ENCODE assay signal across 8 cellular contexts in the genomic region with DNA sequence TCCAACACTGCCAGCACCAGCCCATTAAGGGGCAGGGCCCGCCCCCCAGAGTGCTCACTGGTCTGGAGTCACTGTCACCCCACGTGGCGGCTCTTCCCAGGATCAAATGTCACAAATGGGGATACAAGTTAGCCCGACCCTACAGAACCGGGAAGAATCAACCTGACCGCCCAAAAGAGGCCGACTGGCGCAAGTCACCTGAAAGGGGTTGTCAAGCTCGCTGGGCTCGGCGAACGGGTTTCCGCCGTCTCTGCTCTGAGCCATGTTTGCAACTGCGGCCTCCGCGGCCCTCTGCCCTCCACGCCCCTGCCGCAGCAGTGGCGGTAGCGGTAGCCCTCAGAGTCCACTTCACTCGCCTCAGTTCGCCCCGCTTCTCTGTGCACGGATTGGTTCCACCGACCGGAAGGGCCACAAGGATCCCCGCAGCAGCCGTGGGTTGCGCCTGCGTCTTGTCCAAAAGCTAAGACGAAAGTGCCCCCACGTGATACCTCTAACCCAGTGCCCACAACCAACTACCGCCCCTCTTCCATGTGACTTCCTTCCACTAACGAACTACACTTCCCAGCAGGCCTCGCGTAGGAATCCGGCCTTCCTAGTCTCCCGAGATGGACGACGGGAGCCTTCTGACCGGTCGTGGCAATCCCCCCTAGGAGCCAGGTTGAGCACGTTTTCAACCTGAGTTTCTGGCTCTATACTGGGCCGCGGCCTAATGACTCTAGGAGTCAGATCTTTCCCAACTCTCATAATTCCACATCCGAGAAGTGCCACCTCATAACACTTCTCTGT. TPM values are rescaled to one million over a fixed set of nuclear protein-coding genes. Genes with fewer than 3 reads are reported as not detected.
DNase-seq lines count a peak whose midpoint lies in the region; ATAC-seq and TF ChIP-seq lines count a peak whose summit lies in the region.

Gene SCAMP3 (minus strand): TSS at position 473 of the 786 bp plus-strand sequence. CDS start 209 bp downstream, at position 264.

- no peak for TF ChIP-seq CTCF in activated B cell treated with CpG ODN at 0.5 μM for 24 hours (IDR thresholded peaks at IDR 0.05)

- H3K9me3 Mint-ChIP-seq in activated B cell treated with CpG ODN at 0.5 μM for 24 hours: no peaks in the 10 kb centered on the region

- ATAC-seq in HG03196 (IDR thresholded peaks at IDR 0.05; ENCODE audit: unreplicated experiment) (peak; percentile 93), activated B cell treated with CpG ODN at 0.5 μM for 24 hours (ENCODE audit: low read depth) (peak; percentile 95)

- intact Hi-C loops in activated B cell treated with CpG ODN at 0.5 μM for 24 hours (cut with micrococcal nuclease): loop anchor here (1.0 to 5.0 kb wide), 7 partner anchors 8 to 55 kb away; partner anchors contain the start of genes CLK2, FDPS, HCN3 and MTX1

- H3K27me3 Mint-ChIP-seq in activated B cell treated with CpG ODN at 0.5 μM for 24 hours: no peaks in the 10 kb centered on the region

- peak; percentile 84 for TF ChIP-seq POLR2A in GM18951 (IDR thresholded peaks at IDR 0.05; ENCODE audit: extremely low read depth, insufficient read depth, insufficient read length)

- peak within 1 kb of the TSS; percentile 92 for H3K27ac Mint-ChIP-seq in activated B cell treated with CpG ODN at 0.5 μM for 24 hours

- H3K36me3 Mint-ChIP-seq in activated B cell treated with CpG ODN at 0.5 μM for 24 hours (ENCODE audit: low read depth): peaks cover 86% of the 10 kb centered on the region

- peak within 1 kb of the TSS; percentile 98 for H3K4me3 Mint-ChIP-seq in activated B cell treated with CpG ODN at 0.5 μM for 24 hours

- CTCF ChIA-PET in activated B cell treated with CpG ODN at 0.5 μM for 24 hours (lab: Charles Lee): interaction anchor here (4.0 kb wide), 1 partner anchor 11 kb away, joined by 47 read pairs; no protein-coding TSS in a partner anchor

- peak; percentile 99 for DNase-seq in AG08395 (ENCODE audit: low spot score)
- DNase-seq in NCI-H345 (lab: John Stamatoyannopoulos, UW): peak; percentile 100
- peak; percentile 71 for DNase-seq in activated B cell treated with CpG ODN at 0.5 μM for 24 hours
- DNase-seq in caudate nucleus (lab: John Stamatoyannopoulos, UW): peak; percentile 57 to 99 (median 95)
- peak; percentile 100 for DNase-seq in iris pigment epithelial cell (ENCODE audit: low read depth)
- peak; percentile 79 to 85 for DNase-seq in stimulated activated CD4-positive, alpha-beta T cell treated with anti-CD3 and anti-CD28 coated beads, Interleukin-12 subunit alpha, Interleukin-12 subunit beta, amount 100 ng/mL, for 24 hours (ENCODE audit: low read depth in 2 of 2)

- peaks cover 33% of the 10 kb centered on the region for H3K4me1 Mint-ChIP-seq in activated B cell treated with CpG ODN at 0.5 μM for 24 hours

- POLR2A ChIA-PET in activated B cell treated with CpG ODN at 0.5 μM for 24 hours (lab: Charles Lee): interaction anchor here (0.5 to 5.8 kb wide), 18 partner anchors 11 to 374 kb away, joined by 3 to 52 read pairs (median 5); partner anchors contain the start of genes ASH1L, CLK2, FDPS and KRTCAP2

- in situ Hi-C loops in GM18951 (cut with MboI; ENCODE audit: low sequenced_read_pairs, unreplicated experiment): no loop called here

- H3K27ac ChIP-seq in caudate nucleus (ENCODE audit: low read depth, low read length): peak within 1 kb of the TSS; percentile 79

RNA-seq across cellular contexts. Expression of gene SCAMP3, which starts in this region (rescaled TPM):
- total RNA-seq in activated B cell treated with CpG ODN at 0.5 μM for 24 hours: 71.8 and 78.6 TPM in 2 replicates

Comparison
In these comparisons a context has a peak if more than half of its experiments do, and no peak if none do; other contexts are left out.
1. Peak in every context shown above with its lines: DNase-seq, ATAC-seq and H3K27ac ChIP-seq.